8 cellular contexts compared by ENCODE assay signal in genomic region chr3:57757642-57758297, GRCh38. TPM values are rescaled to one million over a fixed set of nuclear protein-coding genes. Genes with fewer than 3 reads are reported as not detected.
DNase-seq lines count a peak whose midpoint lies in the region; ATAC-seq and TF ChIP-seq lines count a peak whose summit lies in the region.

No MANE protein-coding gene starts in this region.

- peak overlapping the region; percentile 98 for H3K4me3 ChIP-seq in BJ (ENCODE audit: low read depth, low read length)
- H3K4me3 ChIP-seq in urinary bladder (ENCODE audit: low read depth, low read length) = peak overlapping the region; percentile 80

- CTCF ChIA-PET in BJ (lab: Yijun Ruan, JAX) (no interaction called here), MCF 10A (lab: Yijun Ruan, JAX) (interaction anchor here (0.7 to 4.3 kb wide), 3 partner anchors 13 to 69 kb away, joined by 3 to 20 read pairs (median 7); no protein-coding TSS in a partner anchor)

- H3K36me3 Mint-ChIP-seq in MCF 10A (ENCODE audit: insufficient read depth, unreplicated experiment) = peaks cover 41% of the 10 kb centered on the region

- peak overlapping the region; percentile 96 for H3K27ac Mint-ChIP-seq in MCF 10A (ENCODE audit: low read depth, unreplicated experiment)

- H3K9me3 Mint-ChIP-seq in MCF 10A (ENCODE audit: unreplicated experiment) = no peaks in the 10 kb centered on the region

- peaks cover 3% of the 10 kb centered on the region; the same call in 1 of the 2 replicates for H3K36me3 ChIP-seq in BJ (ENCODE audit: control insufficient read depth, insufficient read depth, low read length)
- no peaks in the 10 kb centered on the region for H3K36me3 ChIP-seq in urinary bladder (ENCODE audit: insufficient read depth)

- intact Hi-C loops in MCF 10A (cut with micrococcal nuclease) = loop anchor here (1.0 to 2.0 kb wide), 4 partner anchors 45 to 161 kb away; partner anchors contain the start of gene ARF4

- peaks cover 15% of the 10 kb centered on the region for H3K4me1 Mint-ChIP-seq in MCF 10A (ENCODE audit: insufficient read depth, unreplicated experiment)

- H3K4me3 Mint-ChIP-seq in MCF 10A (ENCODE audit: unreplicated experiment) = peak overlapping the region; percentile 97

- no peaks in the 10 kb centered on the region for H3K27me3 ChIP-seq in BJ (ENCODE audit: control insufficient read depth, insufficient read depth, low read length)

- H3K4me1 ChIP-seq in urinary bladder (ENCODE audit: insufficient read depth) = peaks cover 2% of the 10 kb centered on the region

- DNase-seq in BJ (ENCODE audit: low read depth) (no peak), HT1080 (ENCODE audit: low read depth) (peak; percentile 13), MCF 10A (ENCODE audit: unreplicated experiment) (peak; percentile 66), lung microvascular endothelial cell (ENCODE audit: low read depth in 2 of 2) (peak; percentile 31 to 33), GOT3 (lab: John Stamatoyannopoulos, UW) (no peak), 8988T (no peak)

- no peaks in the 10 kb centered on the region for H3K27me3 Mint-ChIP-seq in MCF 10A (ENCODE audit: insufficient read depth, unreplicated experiment)

- TF ChIP-seq CTCF in BJ (IDR thresholded peaks at IDR 0.05; ENCODE audit: insufficient read depth, low read depth, low read length) (no peak), MCF 10A (IDR thresholded peaks at IDR 0.05; ENCODE audit: unreplicated experiment) (no peak)

- no peak for ATAC-seq in HG02981 (IDR thresholded peaks at IDR 0.05; ENCODE audit: unreplicated experiment)

- 37% methylated on average over 26 of the region's 26 CpGs for WGBS in urinary bladder

- POLR2A ChIA-PET in BJ (lab: Charles Lee) (no interaction called here), MCF 10A (lab: Yijun Ruan, JAX) (interaction anchor here (0.6 to 5.4 kb wide), 29 partner anchors 10 to 485 kb away, joined by 3 to 71 read pairs (median 7); partner anchors contain the start of genes ARF4 and DENND6A)

- TSS peak; percentile 33 for BruUV-seq in MCF 10A (replicated peaks; lab: Mats Ljungman, UMichigan)

- H3K27ac ChIP-seq in urinary bladder (ENCODE audit: low read depth) = no peak overlapping the region

RNA-seq across cellular contexts. Expression of gene SLMAP, which starts 1.7 kb away (rescaled TPM):
- polyA plus RNA-seq in BJ (2011; rRNA removed) (24.1 and 28.6 TPM in 2 replicates), urinary bladder (242 TPM)
- 50.6 and 51.4 TPM in 2 replicates for polyA minus RNA-seq in BJ (2011; rRNA and poly(A)+ RNA removed)
- total RNA-seq in HT1080 (2014; rRNA removed; shearing (Covaris generic)) = 37.9 and 48.0 TPM in 2 replicates
- polyA plus RNA-seq in HT1080 (2015; cell fraction: cytosol; rRNA removed) = 34.8 and 48.2 TPM in 2 replicates
- polyA plus RNA-seq in HT1080 (2015; cell fraction: nucleus; rRNA removed) = 40.7 and 43.2 TPM in 2 replicates
- total RNA-seq in MCF 10A (2022) (71.0 and 77.9 TPM in 2 replicates), lung microvascular endothelial cell (22.9 and 27.6 TPM in 2 replicates), urinary bladder (559 TPM)

Comparison
In these comparisons a context has a peak if more than half of its experiments do, and no peak if none do; other contexts are left out.
1. DNase-seq: peak in HT1080 (single experiment), MCF 10A (single experiment) and lung microvascular endothelial cell (2 of 2); none in BJ (single experiment), GOT3 (single experiment) and 8988T (single experiment).